Comparison of ENCODE assay signal across 1 cellular context in genomic region chr2:69829243-69830044, GRCh38.
TF ChIP-seq lines count a peak whose summit lies in the region.

A gene with protein sequence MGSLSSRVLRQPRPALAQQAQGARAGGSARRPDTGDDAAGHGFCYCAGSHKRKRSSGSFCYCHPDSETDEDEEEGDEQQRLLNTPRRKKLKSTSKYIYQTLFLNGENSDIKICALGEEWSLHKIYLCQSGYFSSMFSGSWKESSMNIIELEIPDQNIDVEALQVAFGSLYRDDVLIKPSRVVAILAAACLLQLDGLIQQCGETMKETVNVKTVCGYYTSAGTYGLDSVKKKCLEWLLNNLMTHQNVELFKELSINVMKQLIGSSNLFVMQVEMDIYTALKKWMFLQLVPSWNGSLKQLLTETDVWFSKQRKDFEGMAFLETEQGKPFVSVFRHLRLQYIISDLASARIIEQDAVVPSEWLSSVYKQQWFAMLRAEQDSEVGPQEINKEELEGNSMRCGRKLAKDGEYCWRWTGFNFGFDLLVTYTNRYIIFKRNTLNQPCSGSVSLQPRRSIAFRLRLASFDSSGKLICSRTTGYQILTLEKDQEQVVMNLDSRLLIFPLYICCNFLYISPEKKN (plus strand): TSS chr2:69829660. CDS start chr2:69829893, 233 bp downstream.

TF ChIP-seq in HepG2, 621 proteins besides CTCF, POLR2A, EP300 and RAD21 (continued from another document and continues in another):
- TF ChIP-seq, protein P1, sequence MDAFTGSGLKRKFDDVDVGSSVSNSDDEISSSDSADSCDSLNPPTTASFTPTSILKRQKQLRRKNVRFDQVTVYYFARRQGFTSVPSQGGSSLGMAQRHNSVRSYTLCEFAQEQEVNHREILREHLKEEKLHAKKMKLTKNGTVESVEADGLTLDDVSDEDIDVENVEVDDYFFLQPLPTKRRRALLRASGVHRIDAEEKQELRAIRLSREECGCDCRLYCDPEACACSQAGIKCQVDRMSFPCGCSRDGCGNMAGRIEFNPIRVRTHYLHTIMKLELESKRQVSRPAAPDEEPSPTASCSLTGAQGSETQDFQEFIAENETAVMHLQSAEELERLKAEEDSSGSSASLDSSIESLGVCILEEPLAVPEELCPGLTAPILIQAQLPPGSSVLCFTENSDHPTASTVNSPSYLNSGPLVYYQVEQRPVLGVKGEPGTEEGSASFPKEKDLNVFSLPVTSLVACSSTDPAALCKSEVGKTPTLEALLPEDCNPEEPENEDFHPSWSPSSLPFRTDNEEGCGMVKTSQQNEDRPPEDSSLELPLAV (CRISPR knock-in tag; conservative IDR thresholded peaks at IDR 0.05; ENCODE audit: low read depth): peak; percentile 90; the same call in 1 of the 2 replicates
- peak; percentile 66 for TF ChIP-seq HNRNPH1 (optimal IDR thresholded peaks at IDR 0.05; ENCODE audit: low read depth, low read length)
- TF ChIP-seq, protein P2, sequence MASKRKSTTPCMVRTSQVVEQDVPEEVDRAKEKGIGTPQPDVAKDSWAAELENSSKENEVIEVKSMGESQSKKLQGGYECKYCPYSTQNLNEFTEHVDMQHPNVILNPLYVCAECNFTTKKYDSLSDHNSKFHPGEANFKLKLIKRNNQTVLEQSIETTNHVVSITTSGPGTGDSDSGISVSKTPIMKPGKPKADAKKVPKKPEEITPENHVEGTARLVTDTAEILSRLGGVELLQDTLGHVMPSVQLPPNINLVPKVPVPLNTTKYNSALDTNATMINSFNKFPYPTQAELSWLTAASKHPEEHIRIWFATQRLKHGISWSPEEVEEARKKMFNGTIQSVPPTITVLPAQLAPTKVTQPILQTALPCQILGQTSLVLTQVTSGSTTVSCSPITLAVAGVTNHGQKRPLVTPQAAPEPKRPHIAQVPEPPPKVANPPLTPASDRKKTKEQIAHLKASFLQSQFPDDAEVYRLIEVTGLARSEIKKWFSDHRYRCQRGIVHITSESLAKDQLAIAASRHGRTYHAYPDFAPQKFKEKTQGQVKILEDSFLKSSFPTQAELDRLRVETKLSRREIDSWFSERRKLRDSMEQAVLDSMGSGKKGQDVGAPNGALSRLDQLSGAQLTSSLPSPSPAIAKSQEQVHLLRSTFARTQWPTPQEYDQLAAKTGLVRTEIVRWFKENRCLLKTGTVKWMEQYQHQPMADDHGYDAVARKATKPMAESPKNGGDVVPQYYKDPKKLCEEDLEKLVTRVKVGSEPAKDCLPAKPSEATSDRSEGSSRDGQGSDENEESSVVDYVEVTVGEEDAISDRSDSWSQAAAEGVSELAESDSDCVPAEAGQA (IDR thresholded peaks at IDR 0.05; ENCODE audit: low read depth): peak; percentile 87
- TF ChIP-seq, protein P2 (CRISPR knock-in tag; IDR thresholded peaks at IDR 0.05; ENCODE audit: borderline replicate concordance): no peak
- peak; percentile 69; the same call in 1 of the 2 replicates for TF ChIP-seq KDM1A (CRISPR knock-in tag; IDR thresholded peaks at IDR 0.05)
- TF ChIP-seq DNMT1 (CRISPR knock-in tag; IDR thresholded peaks at IDR 0.05): peak; percentile 92
- peak; percentile 85; the same call in 1 of the 2 replicates for TF ChIP-seq AHR (CRISPR knock-in tag; IDR thresholded peaks at IDR 0.05)
- TF ChIP-seq SMAD9 (CRISPR knock-in tag; IDR thresholded peaks at IDR 0.05): peak; percentile 77; the same call in 1 of the 2 replicates
- TF ChIP-seq ELF3 (CRISPR knock-in tag; IDR thresholded peaks at IDR 0.05): peak; percentile 82
- TF ChIP-seq GABPA (IDR thresholded peaks at IDR 0.05; ENCODE audit: low read depth, low read length): peak; percentile 81
- peak; percentile 92 for TF ChIP-seq GABPA (CRISPR knock-in tag; IDR thresholded peaks at IDR 0.05; ENCODE audit: low read depth)
- TF ChIP-seq, protein P3, sequence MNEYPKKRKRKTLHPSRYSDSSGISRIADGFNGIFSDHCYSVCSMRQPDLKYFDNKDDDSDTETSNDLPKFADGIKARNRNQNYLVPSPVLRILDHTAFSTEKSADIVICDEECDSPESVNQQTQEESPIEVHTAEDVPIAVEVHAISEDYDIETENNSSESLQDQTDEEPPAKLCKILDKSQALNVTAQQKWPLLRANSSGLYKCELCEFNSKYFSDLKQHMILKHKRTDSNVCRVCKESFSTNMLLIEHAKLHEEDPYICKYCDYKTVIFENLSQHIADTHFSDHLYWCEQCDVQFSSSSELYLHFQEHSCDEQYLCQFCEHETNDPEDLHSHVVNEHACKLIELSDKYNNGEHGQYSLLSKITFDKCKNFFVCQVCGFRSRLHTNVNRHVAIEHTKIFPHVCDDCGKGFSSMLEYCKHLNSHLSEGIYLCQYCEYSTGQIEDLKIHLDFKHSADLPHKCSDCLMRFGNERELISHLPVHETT (CRISPR knock-in tag; conservative IDR thresholded peaks at IDR 0.05): peak; percentile 81
- TF ChIP-seq ATF7 (IDR thresholded peaks at IDR 0.05): no peak
- TF ChIP-seq ATF7 (CRISPR knock-in tag; IDR thresholded peaks at IDR 0.05): peak; percentile 75; the same call in 1 of the 2 replicates
- TF ChIP-seq, protein P4, sequence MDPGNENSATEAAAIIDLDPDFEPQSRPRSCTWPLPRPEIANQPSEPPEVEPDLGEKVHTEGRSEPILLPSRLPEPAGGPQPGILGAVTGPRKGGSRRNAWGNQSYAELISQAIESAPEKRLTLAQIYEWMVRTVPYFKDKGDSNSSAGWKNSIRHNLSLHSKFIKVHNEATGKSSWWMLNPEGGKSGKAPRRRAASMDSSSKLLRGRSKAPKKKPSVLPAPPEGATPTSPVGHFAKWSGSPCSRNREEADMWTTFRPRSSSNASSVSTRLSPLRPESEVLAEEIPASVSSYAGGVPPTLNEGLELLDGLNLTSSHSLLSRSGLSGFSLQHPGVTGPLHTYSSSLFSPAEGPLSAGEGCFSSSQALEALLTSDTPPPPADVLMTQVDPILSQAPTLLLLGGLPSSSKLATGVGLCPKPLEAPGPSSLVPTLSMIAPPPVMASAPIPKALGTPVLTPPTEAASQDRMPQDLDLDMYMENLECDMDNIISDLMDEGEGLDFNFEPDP (CRISPR knock-in tag; conservative IDR thresholded peaks at IDR 0.05): no peak
- TF ChIP-seq, protein P5, sequence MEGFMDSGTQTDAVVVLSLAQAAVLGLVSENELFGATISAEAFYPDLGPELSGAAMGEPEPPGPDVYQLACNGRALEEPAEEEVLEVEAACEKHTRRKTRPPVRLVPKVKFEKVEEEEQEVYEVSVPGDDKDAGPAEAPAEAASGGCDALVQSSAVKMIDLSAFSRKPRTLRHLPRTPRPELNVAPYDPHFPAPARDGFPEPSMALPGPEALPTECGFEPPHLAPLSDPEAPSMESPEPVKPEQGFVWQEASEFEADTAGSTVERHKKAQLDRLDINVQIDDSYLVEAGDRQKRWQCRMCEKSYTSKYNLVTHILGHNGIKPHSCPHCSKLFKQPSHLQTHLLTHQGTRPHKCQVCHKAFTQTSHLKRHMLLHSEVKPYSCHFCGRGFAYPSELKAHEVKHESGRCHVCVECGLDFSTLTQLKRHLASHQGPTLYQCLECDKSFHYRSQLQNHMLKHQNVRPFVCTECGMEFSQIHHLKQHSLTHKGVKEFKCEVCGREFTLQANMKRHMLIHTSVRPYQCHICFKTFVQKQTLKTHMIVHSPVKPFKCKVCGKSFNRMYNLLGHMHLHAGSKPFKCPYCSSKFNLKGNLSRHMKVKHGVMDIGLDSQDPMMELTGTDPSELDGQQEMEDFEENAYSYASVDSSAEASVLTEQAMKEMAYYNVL (CRISPR knock-in tag; IDR thresholded peaks at IDR 0.05; ENCODE audit: borderline replicate concordance): peak; percentile 41; the same call in 1 of the 2 replicates
- no peak for TF ChIP-seq ZNF773 (CRISPR knock-in tag; IDR thresholded peaks at IDR 0.05; ENCODE audit: borderline replicate concordance)
- TF ChIP-seq ZSCAN5A (CRISPR knock-in tag; IDR thresholded peaks at IDR 0.05; ENCODE audit: borderline replicate concordance): no peak
- TF ChIP-seq REPIN1 (CRISPR knock-in tag; IDR thresholded peaks at IDR 0.05; ENCODE audit: borderline replicate concordance, low read depth): peak; percentile 97
- peak; percentile 100 for TF ChIP-seq CEBPB (IDR thresholded peaks at IDR 0.05; ENCODE audit: borderline replicate concordance, low read depth, low read length)
- peak; percentile 95 for TF ChIP-seq ZNF614 (CRISPR knock-in tag; IDR thresholded peaks at IDR 0.05; ENCODE audit: borderline replicate concordance)
- peak; percentile 59; the same call in 1 of the 2 replicates for TF ChIP-seq KDM5A (IDR thresholded peaks at IDR 0.05; ENCODE audit: borderline replicate concordance, low read length)
- TF ChIP-seq ZNF563 (CRISPR knock-in tag; IDR thresholded peaks at IDR 0.05): peak; percentile 92; the same call in 1 of the 2 replicates
- no peak for TF ChIP-seq CHD4 (IDR thresholded peaks at IDR 0.05; ENCODE audit: borderline replicate concordance, low read length)
- TF ChIP-seq ZNF12 (CRISPR knock-in tag; IDR thresholded peaks at IDR 0.05): peak; percentile 64; the same call in 1 of the 2 replicates
- TF ChIP-seq MTA1 (CRISPR knock-in tag; IDR thresholded peaks at IDR 0.05; ENCODE audit: borderline replicate concordance): peak; percentile 92
- TF ChIP-seq HMG20A (CRISPR knock-in tag; IDR thresholded peaks at IDR 0.05; ENCODE audit: borderline replicate concordance): 0 out of 2 replicates have a peak, but pooled peaks have one; percentile 35
- TF ChIP-seq ZNF367 (CRISPR knock-in tag; IDR thresholded peaks at IDR 0.05; ENCODE audit: borderline replicate concordance): no peak
- TF ChIP-seq RFX5 (IDR thresholded peaks at IDR 0.05; ENCODE audit: low read depth, low read length): peak; percentile 52
- TF ChIP-seq HDAC6 (IDR thresholded peaks at IDR 0.05; ENCODE audit: low read depth, low read length): no peak
- TF ChIP-seq, protein P6, sequence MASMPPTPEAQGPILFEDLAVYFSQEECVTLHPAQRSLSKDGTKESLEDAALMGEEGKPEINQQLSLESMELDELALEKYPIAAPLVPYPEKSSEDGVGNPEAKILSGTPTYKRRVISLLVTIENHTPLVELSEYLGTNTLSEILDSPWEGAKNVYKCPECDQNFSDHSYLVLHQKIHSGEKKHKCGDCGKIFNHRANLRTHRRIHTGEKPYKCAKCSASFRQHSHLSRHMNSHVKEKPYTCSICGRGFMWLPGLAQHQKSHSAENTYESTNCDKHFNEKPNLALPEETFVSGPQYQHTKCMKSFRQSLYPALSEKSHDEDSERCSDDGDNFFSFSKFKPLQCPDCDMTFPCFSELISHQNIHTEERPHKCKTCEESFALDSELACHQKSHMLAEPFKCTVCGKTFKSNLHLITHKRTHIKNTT (CRISPR knock-in tag; IDR thresholded peaks at IDR 0.05): 0 out of 2 replicates have a peak, but pooled peaks have one; percentile 21
- peak; percentile 93 for TF ChIP-seq SMAD3 (CRISPR knock-in tag; IDR thresholded peaks at IDR 0.05)
- peak; percentile 76 for TF ChIP-seq CREM (IDR thresholded peaks at IDR 0.05)
- 0 out of 2 replicates have a peak, but pooled peaks have one; percentile 12 for TF ChIP-seq CREM (CRISPR knock-in tag; IDR thresholded peaks at IDR 0.05)
- TF ChIP-seq ZNF468 (CRISPR knock-in tag; IDR thresholded peaks at IDR 0.05): 0 out of 2 replicates have a peak, but pooled peaks have one; percentile 23
- TF ChIP-seq, protein P7, sequence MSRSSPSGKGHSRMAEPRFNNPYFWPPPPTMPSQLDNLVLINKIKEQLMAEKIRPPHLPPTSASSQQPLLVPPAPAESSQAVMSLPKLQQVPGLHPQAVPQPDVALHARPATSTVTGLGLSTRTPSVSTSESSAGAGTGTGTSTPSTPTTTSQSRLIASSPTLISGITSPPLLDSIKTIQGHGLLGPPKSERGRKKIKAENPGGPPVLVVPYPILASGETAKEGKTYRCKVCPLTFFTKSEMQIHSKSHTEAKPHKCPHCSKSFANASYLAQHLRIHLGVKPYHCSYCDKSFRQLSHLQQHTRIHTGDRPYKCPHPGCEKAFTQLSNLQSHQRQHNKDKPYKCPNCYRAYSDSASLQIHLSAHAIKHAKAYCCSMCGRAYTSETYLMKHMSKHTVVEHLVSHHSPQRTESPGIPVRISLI (CRISPR knock-in tag; IDR thresholded peaks at IDR 0.05; ENCODE audit: borderline replicate concordance): peak; percentile 74; the same call in 1 of the 2 replicates
- TF ChIP-seq ZNF275 (CRISPR knock-in tag; IDR thresholded peaks at IDR 0.05; ENCODE audit: borderline replicate concordance): no peak
- TF ChIP-seq ZNF557 (CRISPR knock-in tag; IDR thresholded peaks at IDR 0.05): no peak
- TF ChIP-seq NFYC (CRISPR knock-in tag; IDR thresholded peaks at IDR 0.05): peak; percentile 64; the same call in 1 of the 2 replicates
